Comparison of ENCODE assay signal across 10 cellular contexts in genomic region chr5:41246376-41246775, GRCh38. TPM values are rescaled to one million over a fixed set of nuclear protein-coding genes. Genes with fewer than 3 reads are reported as not detected.
DNase-seq lines count a peak whose midpoint lies in the region; ATAC-seq and TF ChIP-seq lines count a peak whose summit lies in the region.
"Had no signal": no experiment of that assay in that cellular context is flagged by ENCODE, and none has a peak within 500 bp of the region (broad histone marks: within the 10 kb centered on the region; RNA-seq: fewer than 3 reads in every experiment).

No MANE protein-coding gene starts in this region.

- no peaks in the 10 kb centered on the region for H3K79me2 ChIP-seq in hepatocyte

- H3K27ac ChIP-seq in heart right ventricle (peak overlapping the region in 1 of 10 donors; percentile 3), hepatocyte (peak overlapping the region; percentile 24)

- peak in 5 of 8 donors; percentile 27 to 72 (median 35) for ATAC-seq in heart right ventricle
- ATAC-seq in Right ventricle myocardium superior (ENCODE audit: poor library complexity) = no peak
- no peak for ATAC-seq in GM18907 (IDR thresholded peaks at IDR 0.05; ENCODE audit: unreplicated experiment)
- no peak for ATAC-seq in left colon

- no peak overlapping the region for H2AFZ ChIP-seq in hepatocyte

- no peaks in the 10 kb centered on the region for H3K9me2 ChIP-seq in hepatocyte (replicated peaks; ENCODE audit: insufficient read depth)

- WGBS in heart right ventricle, 2 donors = 59 to 85% methylated on average over 1 of the region's 1 CpG
- 58% methylated on average over 1 of the region's 1 CpG for WGBS in hepatocyte (ENCODE audit: low lambda C conversion rate, missing lambda C conversion rate)

- intact Hi-C loops in heart right ventricle (cut with DNase I) (no loop called here), Right ventricle myocardium superior (cut with DNase I) (no loop called here), posterior cingulate gyrus (cut with DNase I) (no loop called here), left colon (cut with DNase I, micrococcal nuclease) (no loop called here)

- TF ChIP-seq CTCF in heart right ventricle (IDR thresholded peaks at IDR 0.05) (no peak), hepatocyte (IDR thresholded peaks at IDR 0.05; ENCODE audit: poor library complexity) (no peak)

- no peak overlapping the region for H3K9ac ChIP-seq in adipocyte (ENCODE audit: low read length)

- H3K36me3 ChIP-seq in heart right ventricle (no peaks in the 10 kb centered on the region), adipocyte (ENCODE audit: control insufficient read depth, insufficient read depth, low read length, severe bottlenecking) (no peaks in the 10 kb centered on the region), hepatocyte (replicated peaks; ENCODE audit: insufficient read depth, low read depth) (no peaks in the 10 kb centered on the region)

- no peaks in the 10 kb centered on the region for H4K20me1 ChIP-seq in hepatocyte (ENCODE audit: insufficient read depth, poor library complexity, severe bottlenecking)

- H3K4me2 ChIP-seq in hepatocyte = no peak overlapping the region

- H3K27me3 ChIP-seq in heart right ventricle = no peaks in the 10 kb centered on the region
- no peaks in the 10 kb centered on the region for H3K27me3 ChIP-seq in adipocyte (replicated peaks; ENCODE audit: control insufficient read depth, insufficient read depth, low read length)
- H3K27me3 ChIP-seq in hepatocyte = no peaks in the 10 kb centered on the region

- H3K9me3 ChIP-seq in heart right ventricle = peaks cover 0 to 10% (median 0%) of the 10 kb centered on the region in 11 donors
- peaks cover 7% of the 10 kb centered on the region for H3K9me3 ChIP-seq in adipocyte (ENCODE audit: control insufficient read depth, low read length)
- no peaks in the 10 kb centered on the region for H3K9me3 ChIP-seq in hepatocyte (ENCODE audit: low read depth)

- H3K4me3 ChIP-seq in heart right ventricle = no peak overlapping the region
- no peak overlapping the region for H3K4me3 ChIP-seq in adipocyte (ENCODE audit: low read length)
- no peak overlapping the region for H3K4me3 ChIP-seq in hepatocyte

- H3K4me1 ChIP-seq in heart right ventricle (no peaks in the 10 kb centered on the region), adipocyte (ENCODE audit: control insufficient read depth, insufficient read depth, low read length) (peaks cover 7% of the 10 kb centered on the region), hepatocyte (ENCODE audit: insufficient read depth) (no peaks in the 10 kb centered on the region)

- no peak for DNase-seq in heart right ventricle
- no peak for DNase-seq in Right ventricle myocardium superior
- peak; percentile 55 for DNase-seq in adipocyte (ENCODE audit: low read depth)
- DNase-seq in hepatocyte (ENCODE audit: low spot score) = peak; percentile 53
- no peak for DNase-seq in posterior cingulate gyrus
- no peak for DNase-seq in NCI-H1930 (lab: John Stamatoyannopoulos, UW)
- no peak for DNase-seq in left colon
- DNase-seq: activated B cell treated with CpG ODN at 0.5 μM for 24 hours had no signal

RNA-seq across cellular contexts. Expression of gene C6, which starts 33.0 kb away (rescaled TPM):
- total RNA-seq in heart right ventricle (100 to 1,000 TPM in 3 of 10 donors, 10 to 100 TPM in 7; 13.6 to 184 (median 55.6) TPM), Right ventricle myocardium superior (90.3 TPM), hepatocyte (31.3 and 37.2 TPM in 2 replicates), left colon (1 to 10 TPM in 1 of 2 donors, under 1 TPM in 1; 0.92 to 1.0 TPM)
- polyA plus RNA-seq in heart right ventricle (10 to 100 TPM in 1 of 2 donors, 1 to 10 TPM in 1; 6.1 to 10.4 TPM), hepatocyte (11.8 and 16.2 TPM in 2 replicates)
- total RNA-seq: activated B cell treated with CpG ODN at 0.5 μM for 24 hours, skeletal muscle tissue had no signal

Comparison
In these comparisons a context has a peak if more than half of its experiments do, and no peak if none do; other contexts are left out.
1. ATAC-seq: peak in heart right ventricle (5 of 8); none in Right ventricle myocardium superior (single experiment), GM18907 (single experiment) and left colon (single experiment).
2. DNase-seq: peak in adipocyte (single experiment) and hepatocyte (single experiment); none in heart right ventricle (0 of 2), Right ventricle myocardium superior (single experiment), posterior cingulate gyrus (0 of 10), NCI-H1930 (0 of 2) and left colon (0 of 2).
3. RNA of gene C6, which starts 33.0 kb away (total RNA-seq): 90.3 TPM in Right ventricle myocardium superior (single experiment), 13.6 to 184 TPM in heart right ventricle and 31.3 to 37.2 TPM in hepatocyte; 0.92 to 1.0 TPM in left colon; every median in the first group is over 4 times any median in the second.